24 cellular contexts compared by ENCODE assay signal in genomic region chr3:43915546-43915945, GRCh38.
"Had no signal": no experiment of that assay in that cellular context is flagged by ENCODE, and none has a peak within 500 bp of the region (broad histone marks: within the 10 kb centered on the region; RNA-seq: fewer than 3 reads in every experiment).

No MANE protein-coding gene starts in this region.

- H3K27me3 ChIP-seq: brain microvascular endothelial cell, foreskin keratinocyte had no signal

- H3K36me3 ChIP-seq: brain microvascular endothelial cell, gastrocnemius medialis, heart left ventricle had no signal

- H3K9me3 ChIP-seq: gastrocnemius medialis had no signal

- H3K4me3 ChIP-seq: coronary artery, dorsolateral prefrontal cortex, gastrocnemius medialis, heart left ventricle had no signal

- H3K4me1 ChIP-seq: gastrocnemius medialis, heart left ventricle had no signal

- H3K27ac ChIP-seq: brain microvascular endothelial cell, coronary artery, dorsolateral prefrontal cortex, foreskin keratinocyte, gastrocnemius medialis, heart left ventricle, VCaP had no signal

- DNase-seq: activated CD4-positive, alpha-beta T cell treated with anti-CD3 and anti-CD28 coated beads for 1 hour; activated CD4-positive, alpha-beta T cell treated with anti-CD3 and anti-CD28 coated beads for 4 hours; activated CD4-positive, alpha-beta T cell treated with anti-CD3 and anti-CD28 coated beads, Interleukin-2, amount 10 ng/mL, durations not matched to agents 7 days and 5 days; activated CD4-positive, alpha-beta T cell treated with anti-CD3 and anti-CD28 coated beads, Interleukin-2, amount 50 U/mL, for 4 hours; activated CD8-positive, alpha-beta memory T cell treated with anti-CD3 and anti-CD28 coated beads for 24 hours; activated CD8-positive, alpha-beta T cell treated with anti-CD3 and anti-CD28 coated beads for 36 hours; activated effector memory CD4-positive, alpha-beta T cell treated with Interleukin-2 at 50 U/mL for 16 hours; activated gamma-delta T cell treated with Interleukin-2 at 50 U/mL for 16 hours; activated naive CD4-positive, alpha-beta T cell treated with anti-CD3 and anti-CD28 coated beads, Interleukin-2, amount 50 U/mL, for 16 hours; activated naive CD4-positive, alpha-beta T cell treated with Interleukin-2 at 50 U/mL for 16 hours; activated T-cell treated with anti-CD3 and anti-CD28 coated beads, Interleukin-2, amount 50 U/mL, for 4 hours; amniotic stem cell; anterior cingulate cortex; brain microvascular endothelial cell; dorsolateral prefrontal cortex; effector memory CD4-positive, alpha-beta T cell; endodermal cell; gastrocnemius medialis; glutamatergic neuron; heart left ventricle; T-helper 2 cell had no signal
